35 cellular contexts compared by ENCODE assay signal in the genomic region with DNA sequence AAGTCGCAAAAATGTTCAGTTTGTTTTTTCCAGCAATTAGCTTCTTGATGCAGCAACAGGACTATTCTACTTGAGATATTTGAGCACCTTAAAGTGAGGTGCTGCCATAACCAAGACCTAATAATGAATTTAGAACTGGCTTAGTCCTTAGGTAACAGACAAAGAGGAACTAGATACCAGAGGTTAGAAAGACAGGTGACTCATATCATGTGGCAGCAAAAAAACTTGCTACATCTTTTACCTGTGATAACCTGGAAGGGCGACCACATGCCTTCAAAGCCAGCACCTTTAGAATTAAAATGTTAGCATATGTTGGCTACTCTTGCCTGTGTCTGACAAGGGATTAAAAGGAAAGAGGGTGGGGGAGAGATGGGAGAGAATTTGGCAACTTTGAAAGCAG.
"Had no signal": no experiment of that assay in that cellular context is flagged by ENCODE, and none has a peak within 500 bp of the region (broad histone marks: within the 10 kb centered on the region; RNA-seq: fewer than 3 reads in every experiment).

No MANE protein-coding gene starts in this region.

- H3K27ac ChIP-seq: adrenal gland, PC-9, RWPE1, VCaP had no signal

- H3K36me3 Mint-ChIP-seq: activated CD4-positive, alpha-beta memory T cell treated with anti-CD3 and anti-CD28 coated beads for 36 hours; activated naive CD4-positive, alpha-beta T cell treated with anti-CD3 and anti-CD28 coated beads, Interleukin-2, amount 50 U/mL, for 72 hours; brain had no signal

- H2AFZ ChIP-seq: PC-9 had no signal

- ATAC-seq: activated naive CD4-positive, alpha-beta T cell treated with anti-CD3 and anti-CD28 coated beads, Interleukin-2, amount 50 U/mL, for 72 hours; activated T-cell treated with anti-CD3 and anti-CD28 coated beads, Interleukin-2, amount 50 U/mL, for 4 hours; Right ventricle myocardium inferior had no signal

- DNase-seq: activated B cell treated with CpG ODN at 0.5 μM for 24 hours; activated CD4-positive, alpha-beta memory T cell treated with anti-CD3 and anti-CD28 coated beads for 36 hours; activated CD4-positive, alpha-beta T cell treated with anti-CD3 and anti-CD28 coated beads for 4 hours; activated CD4-positive, alpha-beta T cell treated with anti-CD3 and anti-CD28 coated beads, Interleukin-2, amount 50 U/mL, for 1 hour; activated CD4-positive, CD25-positive, alpha-beta regulatory T cell treated with anti-CD3 and anti-CD28 coated beads, Interleukin-2, amount 50 U/mL, for 72 hours; activated CD8-positive, alpha-beta memory T cell treated with anti-CD3 and anti-CD28 coated beads, Interleukin-2, amount 50 U/mL, for 4 hours; activated gamma-delta T cell treated with Interleukin-2 at 50 U/mL for 16 hours; activated naive CD4-positive, alpha-beta T cell treated with anti-CD3 and anti-CD28 coated beads for 36 hours; activated T-cell treated with anti-CD3 and anti-CD28 coated beads for 4 hours; activated T-cell treated with anti-CD3 and anti-CD28 coated beads, Interleukin-2, amount 50 U/mL, for 4 hours; adrenal gland; caudate nucleus; cerebellar nuclear complex; NCI-H1048; NCI-H1105 treated with DMSO at 0.1 percent for 48 hours; NCI-H1436; NCI-H1694 treated with DMSO at 0.1 percent for 48 hours; NCI-H2029; NCI-H2171; NCI-H510A; NCI-H526; NCI-H748 treated with DMSO at 0.1 percent for 48 hours; NK-92 treated with Interleukin-12 subunit alpha and Interleukin-12 subunit beta, amount 100 ng/mL, for 24 hours; PC-9; SIG-M5; SW 1271; T-helper 1 cell; T-helper 2 cell; T-helper 9 cell had no signal

- H3K4me3 Mint-ChIP-seq: activated B cell treated with CpG ODN at 0.5 μM for 24 hours; activated CD4-positive, alpha-beta memory T cell treated with anti-CD3 and anti-CD28 coated beads for 36 hours; activated naive CD4-positive, alpha-beta T cell treated with anti-CD3 and anti-CD28 coated beads for 36 hours; activated T-cell treated with anti-CD3 and anti-CD28 coated beads, Interleukin-2, amount 50 U/mL, for 4 hours; activated T-helper 1 cell treated with anti-CD3 and anti-CD28 coated beads, Interleukin-12 subunit alpha, Interleukin-12 subunit beta, Interleukin-2, Interleukin-4 antibody, amounts not matched to agents 30 ng/mL and 10 ng/mL and 1 ng/mL, durations not matched to agents 14 hours and 24 hours and 36 hours; brain had no signal

- H3K4me1 Mint-ChIP-seq: activated B cell treated with CpG ODN at 0.5 μM for 24 hours, brain had no signal

- H3K27ac Mint-ChIP-seq: activated B cell treated with CpG ODN at 0.5 μM for 24 hours; activated CD4-positive, alpha-beta memory T cell treated with anti-CD3 and anti-CD28 coated beads for 36 hours; activated naive CD4-positive, alpha-beta T cell treated with anti-CD3 and anti-CD28 coated beads for 36 hours; activated naive CD4-positive, alpha-beta T cell treated with anti-CD3 and anti-CD28 coated beads, Interleukin-2, amount 50 U/mL, for 72 hours; activated T-helper 1 cell treated with anti-CD3 and anti-CD28 coated beads, Interleukin-12 subunit alpha, Interleukin-12 subunit beta, Interleukin-2, Interleukin-4 antibody, amounts not matched to agents 30 ng/mL and 10 ng/mL and 1 ng/mL, durations not matched to agents 14 hours and 24 hours and 36 hours; brain had no signal

- H3K4me3 ChIP-seq: adrenal gland, PC-9 had no signal

- H3K4me1 ChIP-seq: adrenal gland had no signal

- H3K9me3 ChIP-seq: adrenal gland had no signal

- H3K4me2 ChIP-seq: PC-9 had no signal

- H3K36me3 ChIP-seq: adrenal gland had no signal

- H3K9me3 Mint-ChIP-seq: activated B cell treated with CpG ODN at 0.5 μM for 24 hours; activated CD4-positive, alpha-beta memory T cell treated with anti-CD3 and anti-CD28 coated beads for 36 hours; activated naive CD4-positive, alpha-beta T cell treated with anti-CD3 and anti-CD28 coated beads for 36 hours; activated T-cell treated with anti-CD3 and anti-CD28 coated beads, Interleukin-2, amount 50 U/mL, for 4 hours; activated T-helper 1 cell treated with anti-CD3 and anti-CD28 coated beads, Interleukin-12 subunit alpha, Interleukin-12 subunit beta, Interleukin-2, Interleukin-4 antibody, amounts not matched to agents 30 ng/mL and 10 ng/mL and 1 ng/mL, durations not matched to agents 14 hours and 24 hours and 36 hours had no signal
